ENCODE assay signal across 8 cellular contexts in genomic region chr4:44725861-44726820, GRCh38. TPM values are rescaled to one million over a fixed set of nuclear protein-coding genes. Genes with fewer than 3 reads are reported as not detected.
A peak's percentile ranks its signal among the peaks of the same experiment; 100 is the strongest.
DNase-seq lines count a peak whose midpoint lies in the region; ATAC-seq and TF ChIP-seq lines count a peak whose summit lies in the region.

Gene GNPDA2 (minus strand): TSS chr4:44726556. CDS start chr4:44722207, 4,349 bp downstream.

- peak within 1 kb of the TSS; percentile 74 for H3K4me3 Mint-ChIP-seq in Calu3 (ENCODE audit: low read depth, unreplicated experiment)

- peaks cover 16% of the 10 kb centered on the region for H3K27me3 ChIP-seq in HUES6 (ENCODE audit: control insufficient read depth, insufficient read depth, low read length)
- H3K27me3 ChIP-seq in OCI-LY1 (ENCODE audit: insufficient read depth, low read length), result no peaks in the 10 kb centered on the region

- H3K36me3 ChIP-seq in HUES6 (ENCODE audit: control insufficient read depth, insufficient read depth, low read length) (no peaks in the 10 kb centered on the region), OCI-LY1 (ENCODE audit: insufficient read depth, low read length) (no peaks in the 10 kb centered on the region; the same call in 1 of the 2 replicates), mucosa of descending colon (ENCODE audit: low read depth) (no peaks in the 10 kb centered on the region)

- peaks cover 18% of the 10 kb centered on the region for H3K36me3 Mint-ChIP-seq in Calu3 (ENCODE audit: insufficient read depth, unreplicated experiment)

- no TSS peak for BruUV-seq in Calu3 (replicated peaks; lab: Mats Ljungman, UMichigan)

- peak within 1 kb of the TSS; percentile 98 for H3K4me2 ChIP-seq in OCI-LY1 (ENCODE audit: low read length)

- ATAC-seq in GM21423 (IDR thresholded peaks at IDR 0.05; ENCODE audit: unreplicated experiment), result peak; percentile 91
- peak; percentile 99 for ATAC-seq in mucosa of descending colon

- no peaks in the 10 kb centered on the region for H3K9me3 Mint-ChIP-seq in Calu3 (ENCODE audit: low read depth, unreplicated experiment)

- intact Hi-C loops in Calu3 (cut with micrococcal nuclease; ENCODE audit: unreplicated experiment), result no loop called here
- intact Hi-C loops in mucosa of descending colon (cut with DNase I, micrococcal nuclease), result no loop called here

- H3K27me3 Mint-ChIP-seq in Calu3 (ENCODE audit: unreplicated experiment), result no peaks in the 10 kb centered on the region

- no peaks in the 10 kb centered on the region for H3K9me2 ChIP-seq in OCI-LY1 (ENCODE audit: low read depth, low read length)

- H2AFZ ChIP-seq in OCI-LY1 (ENCODE audit: low read length), result peak within 1 kb of the TSS; percentile 98

- H3K9me3 ChIP-seq in HUES6 (ENCODE audit: control insufficient read depth, insufficient read depth, low read depth, low read length), result no peaks in the 10 kb centered on the region
- no peaks in the 10 kb centered on the region for H3K9me3 ChIP-seq in OCI-LY1 (ENCODE audit: low read length)
- H3K9me3 ChIP-seq in mucosa of descending colon, result no peaks in the 10 kb centered on the region

- H3K4me1 ChIP-seq in HUES6 (ENCODE audit: control insufficient read depth, insufficient read depth, low read length), result peaks cover 9% of the 10 kb centered on the region; the same call in 1 of the 2 replicates
- peaks cover 31% of the 10 kb centered on the region for H3K4me1 ChIP-seq in OCI-LY1 (ENCODE audit: insufficient read depth, low read length, severe bottlenecking)
- peaks cover 15% of the 10 kb centered on the region for H3K4me1 ChIP-seq in mucosa of descending colon (ENCODE audit: low read depth)

- peaks cover 51% of the 10 kb centered on the region for H3K79me2 ChIP-seq in OCI-LY1 (ENCODE audit: insufficient read depth, low read length)

- no peaks in the 10 kb centered on the region for H3F3A ChIP-seq in OCI-LY1 (ENCODE audit: insufficient read depth, low read length)

- no peaks in the 10 kb centered on the region for H4K20me1 ChIP-seq in OCI-LY1 (ENCODE audit: insufficient read depth, low read length)

- H3K9ac ChIP-seq in HUES6 (ENCODE audit: low read length) (peak within 1 kb of the TSS; percentile 59), OCI-LY1 (ENCODE audit: low read length) (peak within 1 kb of the TSS; percentile 89)

- H3K4me3 ChIP-seq in HUES6 (ENCODE audit: low read depth, low read length) (peak within 1 kb of the TSS; percentile 92), OCI-LY1 (ENCODE audit: low read depth, low read length, poor library complexity, severe bottlenecking) (peak within 1 kb of the TSS; percentile 85), mucosa of descending colon (peak within 1 kb of the TSS; percentile 63)

- H3K27ac ChIP-seq in HUES6 (ENCODE audit: low read depth, low read length) (peak within 1 kb of the TSS; percentile 27; the same call in 1 of the 2 replicates), OCI-LY1 (ENCODE audit: low read depth, low read length, poor library complexity, severe bottlenecking) (peak within 1 kb of the TSS; percentile 42), epithelial cell of prostate (peak within 1 kb of the TSS; percentile 50)

- CTCF ChIA-PET in Calu3 (lab: Charles Lee), result no interaction called here

- peak within 1 kb of the TSS; percentile 42 for H3K27ac Mint-ChIP-seq in Calu3 (ENCODE audit: unreplicated experiment)

- DNase-seq in Calu3 (peak; percentile 74), activated T-cell treated with anti-CD3 and anti-CD28 coated beads for 24 hours (ENCODE audit: low read depth) (peak; percentile 74), epithelial cell of prostate (ENCODE audit: low read depth, low spot score) (no peak), mucosa of descending colon (peak; percentile 89 to 92 (median 91))
- peak; percentile 73 for DNase-seq in stimulated activated CD8-positive, alpha-beta memory T cell treated with anti-CD3 and anti-CD28 coated beads, Interleukin-4, amount 100 ng/mL, for 24 hours (ENCODE audit: low read depth)

- peaks cover 9% of the 10 kb centered on the region for H3K4me1 Mint-ChIP-seq in Calu3 (ENCODE audit: low read depth, unreplicated experiment)

- no peak for TF ChIP-seq CTCF in Calu3 (IDR thresholded peaks at IDR 0.05; ENCODE audit: unreplicated experiment)
- TF ChIP-seq CTCF in OCI-LY1 (IDR thresholded peaks at IDR 0.05; ENCODE audit: low read length), result 0 out of 2 replicates have a peak, but pooled peaks have one; percentile 20
- no peak for TF ChIP-seq CTCF in mucosa of descending colon (IDR thresholded peaks at IDR 0.05)

RNA-seq across cellular contexts. Expression of gene GNPDA2, which starts in this region (rescaled TPM):
- total RNA-seq in Calu3 (2022) (6.8 and 7.1 TPM in 2 replicates), mucosa of descending colon (10 to 100 TPM in 1 of 3 donors, 1 to 10 TPM in 2; 7.3 to 12.7 (median 8.9) TPM)
